ENCODE assay signal across 16 cellular contexts in genomic region chr20:20759132-20759531, GRCh38. TPM values are rescaled to one million over a fixed set of nuclear protein-coding genes. Genes with fewer than 3 reads are reported as not detected.
DNase-seq lines count a peak whose midpoint lies in the region; ATAC-seq and TF ChIP-seq lines count a peak whose summit lies in the region.
"Had no signal": no experiment of that assay in that cellular context is flagged by ENCODE, and none has a peak within 500 bp of the region (broad histone marks: within the 10 kb centered on the region; RNA-seq: fewer than 3 reads in every experiment).

No MANE protein-coding gene starts in this region.

- ATAC-seq in heart left ventricle (peak in 2 of 4 donors; percentile 36 to 45), left ventricle myocardium superior (no peak), upper lobe of right lung (no peak)
- ATAC-seq: CD8-positive, alpha-beta T cell; effector memory CD8-positive, alpha-beta T cell; foreskin keratinocyte had no signal

- no peaks in the 10 kb centered on the region for H3K9me3 ChIP-seq in heart left ventricle
- no peaks in the 10 kb centered on the region for H3K9me3 ChIP-seq in upper lobe of right lung
- H3K9me3 ChIP-seq: thoracic aorta had no signal

- no peak for TF ChIP-seq CTCF in heart left ventricle (IDR thresholded peaks at IDR 0.05)
- TF ChIP-seq CTCF in upper lobe of right lung (IDR thresholded peaks at IDR 0.05), result no peak

- DNase-seq in heart left ventricle, result no peak
- no peak for DNase-seq in left ventricle myocardium superior
- peak; percentile 80 to 90 for DNase-seq in dermis microvascular lymphatic vessel endothelial cell (ENCODE audit: low read depth in 2 of 2)
- DNase-seq in mucosa of gallbladder (ENCODE audit: low spot score), result peak; percentile 21
- no peak for DNase-seq in upper lobe of right lung
- DNase-seq in HuH-7.5 (ENCODE audit: low spot score), result no peak
- DNase-seq in HEK293T (ENCODE audit: extremely low spot score), result no peak
- no peak for DNase-seq in stimulated activated CD4-positive, alpha-beta T cell treated with anti-CD3 and anti-CD28 coated beads, Interleukin-2, amount 100 ng/mL, for 24 hours
- DNase-seq: activated naive CD4-positive, alpha-beta T cell treated with anti-CD3 and anti-CD28 coated beads, Interleukin-2, amount 50 U/mL, for 16 hours; CD8-positive, alpha-beta T cell; effector memory CD8-positive, alpha-beta T cell; foreskin keratinocyte; GF-D8; NCI-H1694; NCI-H524 treated with DMSO at 0.1 percent for 48 hours had no signal

- H3K4me1 ChIP-seq in heart left ventricle (peaks cover 0 to 28% (median 2%) of the 10 kb centered on the region in 12 donors), upper lobe of right lung (peaks cover 6% of the 10 kb centered on the region)
- H3K4me1 ChIP-seq: foreskin keratinocyte had no signal

- 61 to 71% (median 66%) methylated on average over 6 of the region's 6 CpGs for WGBS in heart left ventricle, 4 donors

- POLR2A ChIA-PET in HEK293T (lab: Yijun Ruan, JAX), result no interaction called here

- intact Hi-C loops in heart left ventricle (cut with DNase I) (loop anchor here in 1 of 10 donors (10.0 kb wide), 1 partner anchor 46 kb away; no protein-coding TSS in a partner anchor), left ventricle myocardium superior (cut with micrococcal nuclease) (no loop called here), upper lobe of right lung (cut with DNase I) (no loop called here)

- H3K27ac ChIP-seq in heart left ventricle, result peak overlapping the region in 11 of 12 donors; percentile 12 to 78 (median 48)
- H3K27ac ChIP-seq in upper lobe of right lung, result peak overlapping the region; percentile 52
- H3K27ac ChIP-seq: foreskin keratinocyte, thoracic aorta had no signal

- H3K4me3 ChIP-seq in heart left ventricle, result no peak overlapping the region
- no peak overlapping the region for H3K4me3 ChIP-seq in upper lobe of right lung
- H3K4me3 ChIP-seq: thoracic aorta had no signal

- TF ChIP-seq POLR2A in heart left ventricle (IDR thresholded peaks at IDR 0.05), result no peak

- CTCF ChIA-PET in HEK293T (lab: Yijun Ruan, JAX), result no interaction called here

- H3K27me3 ChIP-seq in heart left ventricle (no peaks in the 10 kb centered on the region), upper lobe of right lung (no peaks in the 10 kb centered on the region)
- H3K27me3 ChIP-seq: foreskin keratinocyte had no signal

- H3K36me3 ChIP-seq in heart left ventricle (no peaks in the 10 kb centered on the region), upper lobe of right lung (no peaks in the 10 kb centered on the region)
- H3K36me3 ChIP-seq: thoracic aorta had no signal

TF ChIP-seq in HEK293T, 16 proteins besides CTCF, POLR2A, EP300 and RAD21:
- no peak for TF ChIP-seq FOXK2 (IDR thresholded peaks at IDR 0.05)
- TF ChIP-seq LEF1 (IDR thresholded peaks at IDR 0.05; ENCODE audit: borderline replicate concordance), result no peak
- TF ChIP-seq CTBP1 (IDR thresholded peaks at IDR 0.05; ENCODE audit: borderline replicate concordance), result no peak
- no peak for TF ChIP-seq ZNF384 (IDR thresholded peaks at IDR 0.05)
- no peak for TF ChIP-seq HDGF (IDR thresholded peaks at IDR 0.05; ENCODE audit: borderline replicate concordance)
- TF ChIP-seq SUZ12 (IDR thresholded peaks at IDR 0.05), result no peak
- TF ChIP-seq NFRKB (IDR thresholded peaks at IDR 0.05), result no peak

RNA-seq across cellular contexts. Expression of gene RALGAPA2, which starts 46.7 kb away (rescaled TPM):
- total RNA-seq in heart left ventricle (10 to 100 TPM; 13.2 to 33.8 (median 25.4) TPM), left ventricle myocardium superior (18.9 TPM), dermis microvascular lymphatic vessel endothelial cell (20.4 and 40.1 TPM in 2 replicates), mucosa of gallbladder (76.9 TPM), upper lobe of right lung (88.9 TPM)
- 10 to 100 TPM in 1 of 2 donors, 1 to 10 TPM in 1; 5.6 to 19.6 TPM for polyA plus RNA-seq in heart left ventricle

Comparison
In these comparisons a context has a peak if more than half of its experiments do, and no peak if none do; other contexts are left out.
1. DNase-seq: peak in dermis microvascular lymphatic vessel endothelial cell (2 of 2) and mucosa of gallbladder (single experiment); none in heart left ventricle (0 of 5), left ventricle myocardium superior (single experiment), upper lobe of right lung (single experiment), HuH-7.5 (single experiment), HEK293T (single experiment) and stimulated activated CD4-positive, alpha-beta T cell treated with anti-CD3 and anti-CD28 coated beads, Interleukin-2, amount 100 ng/mL, for 24 hours (0 of 2).